Comparison of ENCODE assay signal across 9 cellular contexts in genomic region chr6:42784739-42785498, GRCh38. TPM values are rescaled to one million over a fixed set of nuclear protein-coding genes. Genes with fewer than 3 reads are reported as not detected.
DNase-seq lines count a peak whose midpoint lies in the region; ATAC-seq and TF ChIP-seq lines count a peak whose summit lies in the region.
"Had no signal": no experiment of that assay in that cellular context is flagged by ENCODE, and none has a peak within 500 bp of the region (broad histone marks: within the 10 kb centered on the region; RNA-seq: fewer than 3 reads in every experiment).

No MANE protein-coding gene starts in this region.

- H3K9ac ChIP-seq in mesenchymal stem cell (ENCODE audit: low read length), result peak overlapping the region; percentile 97

- H3K9me3 ChIP-seq in mesenchymal stem cell (ENCODE audit: control insufficient read depth, low read length), result no peaks in the 10 kb centered on the region

- no peak overlapping the region for H4K91ac ChIP-seq in mesenchymal stem cell (ENCODE audit: low read length)

- ATAC-seq in esophagus mucosa (no peak), HG03196 (IDR thresholded peaks at IDR 0.05; ENCODE audit: unreplicated experiment) (no peak)

- CTCF ChIA-PET in activated naive CD4-positive, alpha-beta T cell treated with anti-CD3 and anti-CD28 coated beads, Interleukin-2, amount 10 ng/mL, durations not matched to agents 7 days and 5 days (lab: Charles Lee), result interaction anchor here (1.4 kb wide), 1 partner anchor 11 kb away, joined by 3 read pairs; no protein-coding TSS in a partner anchor

- H3K4me2 ChIP-seq in mesenchymal stem cell (ENCODE audit: low read length, poor library complexity, severe bottlenecking), result peak overlapping the region; percentile 50

- no peak overlapping the region for H2BK12ac ChIP-seq in mesenchymal stem cell (ENCODE audit: low read length in 2 of 2)

- no peaks in the 10 kb centered on the region for H3K9me3 Mint-ChIP-seq in activated naive CD4-positive, alpha-beta T cell treated with anti-CD3 and anti-CD28 coated beads, Interleukin-2, amount 10 ng/mL, durations not matched to agents 7 days and 5 days
- H3K9me3 Mint-ChIP-seq: central memory CD8-positive, alpha-beta T cell had no signal

- H3K4me3 ChIP-seq in astrocyte of the cerebellum (ENCODE audit: low read depth, low read length), result peak overlapping the region; percentile 72
- H3K4me3 ChIP-seq in mesenchymal stem cell (ENCODE audit: insufficient read depth in 1 of 2, low read depth in 1 of 2, low read length in 2 of 2), result peak overlapping the region in 1 of 2 experiments; percentile 81
- peak overlapping the region; percentile 95 for H3K4me3 ChIP-seq in urinary bladder (ENCODE audit: low read depth, low read length)

- TF ChIP-seq CTCF in astrocyte of the cerebellum (IDR thresholded peaks at IDR 0.05; ENCODE audit: low read depth, low read length, missing control alignments), result no peak

- no peak overlapping the region for H2BK120ac ChIP-seq in mesenchymal stem cell (ENCODE audit: low read depth, low read length)

- peaks cover 20% of the 10 kb centered on the region for H3K4me1 Mint-ChIP-seq in activated naive CD4-positive, alpha-beta T cell treated with anti-CD3 and anti-CD28 coated beads, Interleukin-2, amount 10 ng/mL, durations not matched to agents 7 days and 5 days

- H3K27ac Mint-ChIP-seq in activated naive CD4-positive, alpha-beta T cell treated with anti-CD3 and anti-CD28 coated beads, Interleukin-2, amount 10 ng/mL, durations not matched to agents 7 days and 5 days, result peak overlapping the region; percentile 97

- peaks cover 25% of the 10 kb centered on the region for H3K36me3 Mint-ChIP-seq in activated naive CD4-positive, alpha-beta T cell treated with anti-CD3 and anti-CD28 coated beads, Interleukin-2, amount 10 ng/mL, durations not matched to agents 7 days and 5 days

- no peak overlapping the region for H3K27ac ChIP-seq in mesenchymal stem cell (ENCODE audit: low read length, poor library complexity, severe bottlenecking)
- H3K27ac ChIP-seq in urinary bladder (ENCODE audit: low read depth), result peak overlapping the region; percentile 100

- no peak overlapping the region for H3K4ac ChIP-seq in mesenchymal stem cell (ENCODE audit: low read depth in 1 of 2, low read length in 2 of 2)

- H2AK5ac ChIP-seq in mesenchymal stem cell (ENCODE audit: low read length, severe bottlenecking), result no peak overlapping the region

- H3K18ac ChIP-seq in mesenchymal stem cell (ENCODE audit: low read depth in 1 of 2, low read length in 2 of 2), result no peak overlapping the region

- no peak overlapping the region for H3K14ac ChIP-seq in mesenchymal stem cell (ENCODE audit: low read length in 2 of 2)

- in situ Hi-C loops in astrocyte of the cerebellum (cut with HindIII; ENCODE audit: low sequenced_read_pairs), result loop anchor here (5.0 kb wide), 1 partner anchor 93 kb away; no protein-coding TSS in a partner anchor

- no peak overlapping the region for H3K23ac ChIP-seq in mesenchymal stem cell (ENCODE audit: low read length in 2 of 2)

- peaks cover 4 to 6% of the 10 kb centered on the region in 2 experiments for H3K36me3 ChIP-seq in mesenchymal stem cell (ENCODE audit: control insufficient read depth in 1 of 2, insufficient read depth in 2 of 2, low read depth in 1 of 2, low read length in 2 of 2)
- H3K36me3 ChIP-seq in urinary bladder (ENCODE audit: insufficient read depth), result no peaks in the 10 kb centered on the region

- H3K4me3 Mint-ChIP-seq in activated naive CD4-positive, alpha-beta T cell treated with anti-CD3 and anti-CD28 coated beads, Interleukin-2, amount 10 ng/mL, durations not matched to agents 7 days and 5 days, result peak overlapping the region; percentile 92
- H3K4me3 Mint-ChIP-seq: central memory CD8-positive, alpha-beta T cell had no signal

- H3K79me1 ChIP-seq in mesenchymal stem cell (replicated peaks; ENCODE audit: low read length, poor library complexity, severe bottlenecking), result peaks cover 10% of the 10 kb centered on the region

- WGBS in mesenchymal stem cell, result 79% methylated on average over 9 of the region's 12 CpGs
- 62% methylated on average over 12 of the region's 12 CpGs for WGBS in urinary bladder

- H3K4me1 ChIP-seq in mesenchymal stem cell (ENCODE audit: control insufficient read depth, insufficient read depth, low read depth, low read length) (peaks cover 8% of the 10 kb centered on the region), urinary bladder (ENCODE audit: insufficient read depth) (no peaks in the 10 kb centered on the region)

- no peak overlapping the region for H2BK15ac ChIP-seq in mesenchymal stem cell (ENCODE audit: low read depth, poor library complexity, severe bottlenecking)

- no peaks in the 10 kb centered on the region for H3K27me3 Mint-ChIP-seq in activated naive CD4-positive, alpha-beta T cell treated with anti-CD3 and anti-CD28 coated beads, Interleukin-2, amount 10 ng/mL, durations not matched to agents 7 days and 5 days
- H3K27me3 Mint-ChIP-seq: central memory CD8-positive, alpha-beta T cell had no signal

- no peak overlapping the region for H4K8ac ChIP-seq in mesenchymal stem cell (ENCODE audit: low read length)

- no peak overlapping the region for H2AFZ ChIP-seq in mesenchymal stem cell (ENCODE audit: low read depth, low read length)

- H3K27me3 ChIP-seq in mesenchymal stem cell (ENCODE audit: control insufficient read depth in 1 of 2, insufficient read depth in 1 of 2, low read length in 2 of 2), result no peaks in the 10 kb centered on the region

- DNase-seq in activated naive CD4-positive, alpha-beta T cell treated with anti-CD3 and anti-CD28 coated beads, Interleukin-2, amount 10 ng/mL, durations not matched to agents 7 days and 5 days, result no peak
- DNase-seq in activated naive CD4-positive, alpha-beta T cell (lab: John Stamatoyannopoulos, UW), result no peak
- no peak for DNase-seq in astrocyte of the cerebellum (ENCODE audit: low read depth)
- no peak for DNase-seq in mesenchymal stem cell
- no peak for DNase-seq in NCI-H1930 (lab: John Stamatoyannopoulos, UW)

- no peak overlapping the region for H2BK5ac ChIP-seq in mesenchymal stem cell (ENCODE audit: low read depth, low read length, poor library complexity, severe bottlenecking)

RNA-seq across cellular contexts. Expression of gene BICRAL, which starts 3.1 kb away (rescaled TPM):
- polyA plus RNA-seq in mesenchymal stem cell (2013, experiment 1 of 2), result 3.9 TPM
- polyA plus RNA-seq in mesenchymal stem cell (2013, experiment 2 of 2), result 3.5 TPM
- total RNA-seq in urinary bladder (16.2 TPM), esophagus mucosa (6.1 TPM)
- polyA plus RNA-seq in urinary bladder, result 12.3 TPM

RNA-seq across cellular contexts. Expression of gene TBCC, which starts 39.0 kb away (rescaled TPM):
- 20.5 TPM for polyA plus RNA-seq in mesenchymal stem cell (2013, experiment 1 of 2)
- polyA plus RNA-seq in mesenchymal stem cell (2013, experiment 2 of 2), result 22.6 TPM
- total RNA-seq in urinary bladder (31.4 TPM), esophagus mucosa (15.0 TPM)
- 29.8 TPM for polyA plus RNA-seq in urinary bladder
